In the genomic region with DNA sequence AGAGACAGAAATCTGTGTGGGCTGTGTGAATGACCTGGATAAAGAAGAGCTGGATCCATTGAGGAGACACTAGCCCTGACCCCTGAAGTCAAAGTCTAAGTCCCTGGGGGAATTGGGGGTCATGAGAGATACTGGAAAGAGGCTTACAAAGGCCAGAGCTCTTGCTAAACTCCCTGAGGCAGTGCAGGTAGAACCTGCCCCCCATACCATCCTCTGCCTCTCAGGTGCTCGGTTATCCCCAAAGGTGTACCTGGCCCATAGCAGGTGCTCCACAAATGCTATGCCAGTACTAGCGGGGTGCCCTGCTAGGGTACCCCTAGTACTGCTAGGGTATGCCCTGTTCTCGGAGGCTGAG, we compare ENCODE assay signal across 14 cellular contexts. TPM values are rescaled to one million over a fixed set of nuclear protein-coding genes. Genes with fewer than 3 reads are reported as not detected.
A peak's percentile ranks its signal among the peaks of the same experiment; 100 is the strongest.
DNase-seq lines count a peak whose midpoint lies in the region; ATAC-seq lines count a peak whose summit lies in the region.
"Had no signal": no experiment of that assay in that cellular context is flagged by ENCODE, and none has a peak within 500 bp of the region (broad histone marks: within the 10 kb centered on the region; RNA-seq: fewer than 3 reads in every experiment).

No MANE protein-coding gene starts in this region.

- no peak overlapping the region for H3K4me2 ChIP-seq in mesendoderm (ENCODE audit: low read length)
- H3K4me2 ChIP-seq: PC-9 had no signal

- no peak overlapping the region for H3K23ac ChIP-seq in mesendoderm (ENCODE audit: low read length)

- H3K4me3 ChIP-seq in mesendoderm (ENCODE audit: low read length) = no peak overlapping the region
- H3K4me3 ChIP-seq: heart right ventricle, MG63, PC-9, psoas muscle, thoracic aorta had no signal

- H4K8ac ChIP-seq in mesendoderm (ENCODE audit: low read depth, low read length) = no peak overlapping the region

- no peak overlapping the region for H4K5ac ChIP-seq in mesendoderm (ENCODE audit: low read length)

- intact Hi-C loops in activated CD4-positive, alpha-beta memory T cell treated with anti-CD3 and anti-CD28 coated beads for 36 hours (cut with micrococcal nuclease) = loop anchor here (1.0 kb wide), 1 partner anchor 38 kb away; no protein-coding TSS in a partner anchor

- H3K36me3 Mint-ChIP-seq in activated CD4-positive, alpha-beta memory T cell treated with anti-CD3 and anti-CD28 coated beads for 36 hours = peaks cover 12% of the 10 kb centered on the region
- peaks cover 36% of the 10 kb centered on the region for H3K36me3 Mint-ChIP-seq in activated CD4-positive, alpha-beta memory T cell treated with anti-CD3 and anti-CD28 coated beads, Interleukin-2, amount 10 ng/mL, durations not matched to agents 7 days and 5 days (ENCODE audit: low read depth)
- H3K36me3 Mint-ChIP-seq in activated CD8-positive, alpha-beta T cell treated with anti-CD3 and anti-CD28 coated beads, Interleukin-2, amount 10 ng/mL, durations not matched to agents 7 days and 5 days (ENCODE audit: low read depth) = peaks cover 42% of the 10 kb centered on the region
- peaks cover 42% of the 10 kb centered on the region for H3K36me3 Mint-ChIP-seq in stimulated activated memory B cell treated with anti-CD40 and anti-IgM and Interleukin-4, amounts not matched to agents 10 μg/mL and 1 μg/mL and 100 μg/mL, for 72 hours

- no peaks in the 10 kb centered on the region for H3K36me3 ChIP-seq in mesendoderm (ENCODE audit: control insufficient read depth, insufficient read depth, low read length)
- H3K36me3 ChIP-seq: thoracic aorta had no signal

- H2BK120ac ChIP-seq in mesendoderm (ENCODE audit: low read depth, low read length) = no peak overlapping the region

- no peak for DNase-seq in activated CD4-positive, alpha-beta memory T cell treated with anti-CD3 and anti-CD28 coated beads for 36 hours
- DNase-seq in activated CD4-positive, alpha-beta memory T cell treated with anti-CD3 and anti-CD28 coated beads, Interleukin-2, amount 10 ng/mL, durations not matched to agents 7 days and 5 days = no peak
- no peak for DNase-seq in activated CD8-positive, alpha-beta T cell treated with anti-CD3 and anti-CD28 coated beads, Interleukin-2, amount 10 ng/mL, durations not matched to agents 7 days and 5 days
- DNase-seq in mesendoderm (no peak), NCI-H1105 treated with DMSO at 0.1 percent for 48 hours (lab: John Stamatoyannopoulos, UW) (no peak)

- H3K4me3 Mint-ChIP-seq in activated CD4-positive, alpha-beta memory T cell treated with anti-CD3 and anti-CD28 coated beads for 36 hours = no peak overlapping the region
- no peak overlapping the region for H3K4me3 Mint-ChIP-seq in activated CD4-positive, alpha-beta memory T cell treated with anti-CD3 and anti-CD28 coated beads, Interleukin-2, amount 10 ng/mL, durations not matched to agents 7 days and 5 days
- no peak overlapping the region for H3K4me3 Mint-ChIP-seq in activated CD8-positive, alpha-beta T cell treated with anti-CD3 and anti-CD28 coated beads, Interleukin-2, amount 10 ng/mL, durations not matched to agents 7 days and 5 days
- H3K4me3 Mint-ChIP-seq in stimulated activated memory B cell treated with anti-CD40 and anti-IgM and Interleukin-4, amounts not matched to agents 10 μg/mL and 1 μg/mL and 100 μg/mL, for 72 hours = no peak overlapping the region
- H3K4me3 Mint-ChIP-seq: CD8-positive, alpha-beta T cell had no signal

- H3K9me3 Mint-ChIP-seq in activated CD4-positive, alpha-beta memory T cell treated with anti-CD3 and anti-CD28 coated beads for 36 hours = no peaks in the 10 kb centered on the region
- H3K9me3 Mint-ChIP-seq in activated CD4-positive, alpha-beta memory T cell treated with anti-CD3 and anti-CD28 coated beads, Interleukin-2, amount 10 ng/mL, durations not matched to agents 7 days and 5 days = no peaks in the 10 kb centered on the region
- no peaks in the 10 kb centered on the region for H3K9me3 Mint-ChIP-seq in activated CD8-positive, alpha-beta T cell treated with anti-CD3 and anti-CD28 coated beads, Interleukin-2, amount 10 ng/mL, durations not matched to agents 7 days and 5 days (ENCODE audit: insufficient read depth)
- H3K9me3 Mint-ChIP-seq in stimulated activated memory B cell treated with anti-CD40 and anti-IgM and Interleukin-4, amounts not matched to agents 10 μg/mL and 1 μg/mL and 100 μg/mL, for 72 hours = no peaks in the 10 kb centered on the region
- H3K9me3 Mint-ChIP-seq: CD8-positive, alpha-beta T cell had no signal

- H3K27me3 Mint-ChIP-seq in activated CD4-positive, alpha-beta memory T cell treated with anti-CD3 and anti-CD28 coated beads for 36 hours = no peaks in the 10 kb centered on the region
- no peaks in the 10 kb centered on the region for H3K27me3 Mint-ChIP-seq in activated CD4-positive, alpha-beta memory T cell treated with anti-CD3 and anti-CD28 coated beads, Interleukin-2, amount 10 ng/mL, durations not matched to agents 7 days and 5 days
- no peaks in the 10 kb centered on the region for H3K27me3 Mint-ChIP-seq in activated CD8-positive, alpha-beta T cell treated with anti-CD3 and anti-CD28 coated beads, Interleukin-2, amount 10 ng/mL, durations not matched to agents 7 days and 5 days (ENCODE audit: low read depth)
- no peaks in the 10 kb centered on the region for H3K27me3 Mint-ChIP-seq in stimulated activated memory B cell treated with anti-CD40 and anti-IgM and Interleukin-4, amounts not matched to agents 10 μg/mL and 1 μg/mL and 100 μg/mL, for 72 hours

- POLR2A ChIA-PET in activated CD4-positive, alpha-beta memory T cell treated with anti-CD3 and anti-CD28 coated beads for 36 hours (lab: Charles Lee) = interaction anchor here (0.7 to 1.1 kb wide), 2 partner anchors 8 to 38 kb away, joined by 3 read pairs; no protein-coding TSS in a partner anchor
- POLR2A ChIA-PET in activated CD4-positive, alpha-beta memory T cell treated with anti-CD3 and anti-CD28 coated beads, Interleukin-2, amount 10 ng/mL, durations not matched to agents 7 days and 5 days (lab: Charles Lee) = interaction anchor here (0.7 to 0.8 kb wide), 2 partner anchors 39 to 51 kb away, joined by 3 to 5 read pairs; a partner anchor contains a TSS
- POLR2A ChIA-PET in activated CD8-positive, alpha-beta T cell treated with anti-CD3 and anti-CD28 coated beads, Interleukin-2, amount 10 ng/mL, durations not matched to agents 7 days and 5 days (lab: Charles Lee) = interaction anchor here (1.0 kb wide), 1 partner anchor 28 kb away, joined by 3 read pairs; no protein-coding TSS in a partner anchor

- no peaks in the 10 kb centered on the region for H3K79me1 ChIP-seq in mesendoderm (ENCODE audit: low read length)

- peaks cover 18% of the 10 kb centered on the region for H3K4me1 Mint-ChIP-seq in activated CD4-positive, alpha-beta memory T cell treated with anti-CD3 and anti-CD28 coated beads for 36 hours (ENCODE audit: low read depth)
- H3K4me1 Mint-ChIP-seq in activated CD4-positive, alpha-beta memory T cell treated with anti-CD3 and anti-CD28 coated beads, Interleukin-2, amount 10 ng/mL, durations not matched to agents 7 days and 5 days = peaks cover 14% of the 10 kb centered on the region
- H3K4me1 Mint-ChIP-seq in activated CD8-positive, alpha-beta T cell treated with anti-CD3 and anti-CD28 coated beads, Interleukin-2, amount 10 ng/mL, durations not matched to agents 7 days and 5 days (ENCODE audit: low read depth) = peaks cover 19% of the 10 kb centered on the region
- H3K4me1 Mint-ChIP-seq in stimulated activated memory B cell treated with anti-CD40 and anti-IgM and Interleukin-4, amounts not matched to agents 10 μg/mL and 1 μg/mL and 100 μg/mL, for 72 hours = peaks cover 27% of the 10 kb centered on the region

- H3K56ac ChIP-seq in mesendoderm (ENCODE audit: low read length) = peak overlapping the region; percentile 73

- no peak overlapping the region for H2AK5ac ChIP-seq in mesendoderm (ENCODE audit: low read length)

- peak overlapping the region; percentile 64 for H3K9ac ChIP-seq in mesendoderm (ENCODE audit: low read length)

- no peak for ATAC-seq in activated CD8-positive, alpha-beta T cell treated with anti-CD3 and anti-CD28 coated beads, Interleukin-2, amount 10 ng/mL, durations not matched to agents 7 days and 5 days
- ATAC-seq in stimulated activated memory B cell treated with anti-CD40 and anti-IgM and Interleukin-4, amounts not matched to agents 10 μg/mL and 1 μg/mL and 100 μg/mL, for 72 hours = no peak
- no peak for ATAC-seq in GM19328 (IDR thresholded peaks at IDR 0.05; ENCODE audit: unreplicated experiment)
- ATAC-seq in GM18868 (IDR thresholded peaks at IDR 0.05; ENCODE audit: unreplicated experiment) = no peak

- H3K18ac ChIP-seq in mesendoderm (ENCODE audit: low read length) = no peak overlapping the region

- no CpG with 5 or more reads among the region's 3 CpGs for WGBS in mesendoderm (ENCODE audit: extremely low coverage, insufficient coverage, low lambda C conversion rate)

- H3K27ac Mint-ChIP-seq in activated CD4-positive, alpha-beta memory T cell treated with anti-CD3 and anti-CD28 coated beads for 36 hours = peak overlapping the region; percentile 38
- H3K27ac Mint-ChIP-seq in activated CD4-positive, alpha-beta memory T cell treated with anti-CD3 and anti-CD28 coated beads, Interleukin-2, amount 10 ng/mL, durations not matched to agents 7 days and 5 days = no peak overlapping the region
- peak overlapping the region; percentile 46 for H3K27ac Mint-ChIP-seq in activated CD8-positive, alpha-beta T cell treated with anti-CD3 and anti-CD28 coated beads, Interleukin-2, amount 10 ng/mL, durations not matched to agents 7 days and 5 days
- peak overlapping the region; percentile 20 for H3K27ac Mint-ChIP-seq in stimulated activated memory B cell treated with anti-CD40 and anti-IgM and Interleukin-4, amounts not matched to agents 10 μg/mL and 1 μg/mL and 100 μg/mL, for 72 hours

- H2BK5ac ChIP-seq in mesendoderm (ENCODE audit: low read length) = no peak overlapping the region

- H3K79me2 ChIP-seq in mesendoderm (ENCODE audit: control insufficient read depth, insufficient read depth, low read length) = no peaks in the 10 kb centered on the region

- H3K27ac ChIP-seq in mesendoderm (ENCODE audit: low read depth, low read length) = no peak overlapping the region
- H3K27ac ChIP-seq: heart right ventricle, PC-9, psoas muscle, thoracic aorta had no signal

- no peaks in the 10 kb centered on the region for H3K27me3 ChIP-seq in mesendoderm (ENCODE audit: insufficient read depth, low read length, poor library complexity)
- H3K27me3 ChIP-seq: heart right ventricle, MG63 had no signal

- H3K4me1 ChIP-seq in mesendoderm (ENCODE audit: control insufficient read depth, low read depth, low read length) = peaks cover 2% of the 10 kb centered on the region
- H3K4me1 ChIP-seq: psoas muscle had no signal

- H3K4ac ChIP-seq in mesendoderm (ENCODE audit: low read depth, low read length) = no peak overlapping the region

- H2BK15ac ChIP-seq in mesendoderm (replicated peaks; ENCODE audit: low read depth) = no peak overlapping the region

- CTCF ChIA-PET in activated CD4-positive, alpha-beta memory T cell treated with anti-CD3 and anti-CD28 coated beads for 36 hours (lab: Charles Lee) = interaction anchor here (0.6 to 4.9 kb wide), 27 partner anchors 8 to 300 kb away, joined by 3 to 92 read pairs (median 4); a partner anchor contains a TSS
- CTCF ChIA-PET in activated CD4-positive, alpha-beta memory T cell treated with anti-CD3 and anti-CD28 coated beads, Interleukin-2, amount 10 ng/mL, durations not matched to agents 7 days and 5 days (lab: Charles Lee) = interaction anchor here (0.8 to 5.0 kb wide), 14 partner anchors 7 to 284 kb away, joined by 3 to 93 read pairs (median 5); no protein-coding TSS in a partner anchor
- CTCF ChIA-PET in activated CD8-positive, alpha-beta T cell treated with anti-CD3 and anti-CD28 coated beads, Interleukin-2, amount 10 ng/mL, durations not matched to agents 7 days and 5 days (lab: Charles Lee) = interaction anchor here (0.7 to 4.5 kb wide), 27 partner anchors 8 to 161 kb away, joined by 3 to 65 read pairs (median 4); a partner anchor contains a TSS

RNA-seq across cellular contexts. Expression of a gene that starts 19.1 kb away (rescaled TPM):
- total RNA-seq in activated CD4-positive, alpha-beta memory T cell treated with anti-CD3 and anti-CD28 coated beads for 36 hours = under 1 TPM; 0.43 to 0.70 TPM
- 1 to 10 TPM; 1.1 to 1.2 TPM for total RNA-seq in activated CD4-positive, alpha-beta memory T cell treated with anti-CD3 and anti-CD28 coated beads, Interleukin-2, amount 10 ng/mL, durations not matched to agents 7 days and 5 days
- 1 to 10 TPM in 1 of 2 experiments, under 1 TPM in 1; 0.76 to 1.2 TPM for total RNA-seq in activated CD8-positive, alpha-beta T cell treated with anti-CD3 and anti-CD28 coated beads, Interleukin-2, amount 10 ng/mL, durations not matched to agents 7 days and 5 days
- polyA plus RNA-seq in mesendoderm (2013, experiment 1 of 2) = 7.9 TPM
- polyA plus RNA-seq in mesendoderm (2013, experiment 2 of 2) = 7.1 TPM

RNA-seq across cellular contexts. Expression of a gene that starts 38.9 kb away (rescaled TPM):
- 10 to 100 TPM; 23.3 to 25.5 TPM for total RNA-seq in activated CD4-positive, alpha-beta memory T cell treated with anti-CD3 and anti-CD28 coated beads for 36 hours
- total RNA-seq in activated CD4-positive, alpha-beta memory T cell treated with anti-CD3 and anti-CD28 coated beads, Interleukin-2, amount 10 ng/mL, durations not matched to agents 7 days and 5 days = 10 to 100 TPM; 31.1 to 32.8 TPM
- total RNA-seq in activated CD8-positive, alpha-beta T cell treated with anti-CD3 and anti-CD28 coated beads, Interleukin-2, amount 10 ng/mL, durations not matched to agents 7 days and 5 days = 10 to 100 TPM; 29.2 to 30.1 TPM
- polyA plus RNA-seq in mesendoderm (2013, experiment 1 of 2) = 1.9 TPM
- 1.8 TPM for polyA plus RNA-seq in mesendoderm (2013, experiment 2 of 2)

RNA-seq across cellular contexts. Expression of a gene that starts 50.7 kb away (rescaled TPM):
- total RNA-seq in activated CD4-positive, alpha-beta memory T cell treated with anti-CD3 and anti-CD28 coated beads for 36 hours = 10 to 100 TPM; 93.3 to 97.4 TPM
- total RNA-seq in activated CD4-positive, alpha-beta memory T cell treated with anti-CD3 and anti-CD28 coated beads, Interleukin-2, amount 10 ng/mL, durations not matched to agents 7 days and 5 days = 100 to 1,000 TPM; 168 TPM
- 100 to 1,000 TPM; 155 to 161 TPM for total RNA-seq in activated CD8-positive, alpha-beta T cell treated with anti-CD3 and anti-CD28 coated beads, Interleukin-2, amount 10 ng/mL, durations not matched to agents 7 days and 5 days
- polyA plus RNA-seq in mesendoderm (2013, experiment 1 of 2) = 33.8 TPM
- polyA plus RNA-seq in mesendoderm (2013, experiment 2 of 2) = 33.3 TPM
